8 cellular contexts compared by ENCODE assay signal in genomic region chr3:94862703-94863102, GRCh38.
DNase-seq lines count a peak whose midpoint lies in the region; ATAC-seq and TF ChIP-seq lines count a peak whose summit lies in the region.

No MANE protein-coding gene starts in this region.

- H4K20me1 ChIP-seq in neural progenitor cell (ENCODE audit: low read depth), result no peaks in the 10 kb centered on the region

- no peak overlapping the region for H3K4me2 ChIP-seq in neural progenitor cell

- H3K27me3 Mint-ChIP-seq in neural progenitor cell (ENCODE audit: insufficient read depth, low read depth), result no peaks in the 10 kb centered on the region

- no peaks in the 10 kb centered on the region for H3K36me3 Mint-ChIP-seq in neural progenitor cell

- H3K4me1 Mint-ChIP-seq in neural progenitor cell, result no peaks in the 10 kb centered on the region

- no peak overlapping the region for H2AFZ ChIP-seq in neural progenitor cell (replicated peaks)

- no peaks in the 10 kb centered on the region for H3K9me3 ChIP-seq in neural progenitor cell (ENCODE audit: low read depth)

- H3K27ac Mint-ChIP-seq in neural progenitor cell, result no peak overlapping the region

- no peak overlapping the region for H3K4me3 ChIP-seq in neural progenitor cell

- no peaks in the 10 kb centered on the region for H3K27me3 ChIP-seq in neural progenitor cell

- ATAC-seq in left ventricle myocardium superior (peak; percentile 30), GM19395 (IDR thresholded peaks at IDR 0.05; ENCODE audit: unreplicated experiment) (no peak), GM21825 (IDR thresholded peaks at IDR 0.05; ENCODE audit: unreplicated experiment) (no peak)

- peak; percentile 74 for TF ChIP-seq CTCF in LNCAP (IDR thresholded peaks at IDR 0.05)
- TF ChIP-seq CTCF in neural progenitor cell (IDR thresholded peaks at IDR 0.05), result peak; percentile 64

- H3K27ac ChIP-seq in neural progenitor cell, result no peak overlapping the region

- peaks cover 43% of the 10 kb centered on the region for H3K9me3 Mint-ChIP-seq in neural progenitor cell

- no peaks in the 10 kb centered on the region for H3K36me3 ChIP-seq in neural progenitor cell

- DNase-seq in left ventricle myocardium superior (no peak), cardiac septum (ENCODE audit: low spot score) (no peak), astrocyte of the hippocampus (ENCODE audit: low read depth, low spot score) (peak; percentile 31), neural progenitor cell (ENCODE audit: low spot score) (peak; percentile 47), cortex of kidney (lab: John Stamatoyannopoulos, UW) (no peak)

- intact Hi-C loops in left ventricle myocardium superior (cut with micrococcal nuclease) (no loop called here), cardiac septum (cut with DNase I) (no loop called here)

- H3K4me3 Mint-ChIP-seq in neural progenitor cell, result no peak overlapping the region

- no peaks in the 10 kb centered on the region for H3K4me1 ChIP-seq in neural progenitor cell

- no peaks in the 10 kb centered on the region for H3K79me2 ChIP-seq in neural progenitor cell (ENCODE audit: low read depth)

- no peak overlapping the region for H3K9ac ChIP-seq in neural progenitor cell

- H3F3A ChIP-seq in neural progenitor cell (ENCODE audit: low read depth), result no peaks in the 10 kb centered on the region

Comparison
In these comparisons a context has a peak if more than half of its experiments do, and no peak if none do; other contexts are left out.
1. DNase-seq: peak in astrocyte of the hippocampus (single experiment) and neural progenitor cell (single experiment); none in left ventricle myocardium superior (single experiment), cardiac septum (single experiment) and cortex of kidney (single experiment).